In the genomic region with DNA sequence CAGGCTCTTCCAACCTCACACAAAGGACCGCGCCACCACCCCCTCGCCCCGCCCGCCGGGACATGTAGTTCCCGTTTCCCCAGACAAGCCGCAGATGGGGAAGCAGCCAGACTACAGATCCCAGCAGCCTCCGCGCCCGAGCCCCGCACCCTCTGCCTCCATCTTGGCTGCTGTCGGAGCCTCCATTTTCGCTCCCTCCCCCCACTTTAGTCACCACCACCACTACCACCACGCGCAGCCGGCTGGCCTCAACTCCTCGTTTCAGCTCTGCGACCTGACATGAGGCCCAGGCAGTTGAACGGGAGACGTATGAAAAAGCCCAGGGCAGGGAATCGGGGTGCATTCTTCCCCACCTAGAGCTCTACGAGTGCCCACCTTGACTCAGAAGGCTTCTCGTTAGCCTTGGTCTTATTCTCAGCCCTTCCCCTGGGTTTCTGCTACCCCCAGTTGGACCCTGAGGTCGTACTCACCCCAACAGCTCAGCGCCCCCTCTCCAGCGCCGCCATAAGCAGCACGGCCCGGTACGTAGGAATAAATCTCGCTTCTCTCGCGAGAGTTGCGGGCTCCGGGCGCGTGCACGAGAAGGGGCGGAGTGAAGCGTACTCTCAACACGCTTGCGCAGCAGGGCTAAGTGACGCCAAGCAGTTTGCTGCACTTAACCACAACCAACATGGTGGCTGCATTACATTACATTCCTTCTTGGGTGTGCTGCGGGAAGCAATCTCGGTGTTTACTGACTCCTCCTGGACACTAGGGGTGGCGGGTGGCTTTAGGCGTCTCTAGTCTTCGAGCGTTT, we compare ENCODE assay signal across 9 cellular contexts. TPM values are rescaled to one million over a fixed set of nuclear protein-coding genes. Genes with fewer than 3 reads are reported as not detected.
A peak's percentile ranks its signal among the peaks of the same experiment; 100 is the strongest.
DNase-seq lines count a peak whose midpoint lies in the region; ATAC-seq, FAIRE-seq and TF ChIP-seq lines count a peak whose summit lies in the region.
"Had no signal": no experiment of that assay in that cellular context is flagged by ENCODE, and none has a peak within 500 bp of the region (broad histone marks: within the 10 kb centered on the region; RNA-seq: fewer than 3 reads in every experiment).

A gene (minus strand): TSS at position 530 of the 796 bp plus-strand sequence. CDS start 18,094 bp downstream, outside the sequence.

- FAIRE-seq in bronchial epithelial cell (lab: Jason Lieb, UNC) (peak; percentile 97), small intestine (lab: Jason Lieb, UNC) (no peak)
- FAIRE-seq: islet of Langerhans had no signal

- peak within 1 kb of the TSS; percentile 100 for H3K9ac ChIP-seq in iPS-20b (ENCODE audit: low read depth, low read length)

- peak within 1 kb of the TSS; percentile 100 for H3K4me3 ChIP-seq in WI38 (ENCODE audit: low read depth, low read length)
- H3K4me3 ChIP-seq in bronchial epithelial cell (ENCODE audit: low read depth, low read length): peak within 1 kb of the TSS; percentile 67
- peak within 1 kb of the TSS; percentile 91 for H3K4me3 ChIP-seq in iPS-20b (ENCODE audit: low read length)
- H3K4me3 ChIP-seq in small intestine (ENCODE audit: low read depth in 1 of 2, low read length in 2 of 2): peak within 1 kb of the TSS; percentile 94 to 95

- DNase-seq in AG08396 (ENCODE audit: low spot score): peak; percentile 94
- peak; percentile 98 for DNase-seq in NCI-H2227 treated with DMSO at 0.1 percent for 48 hours (lab: John Stamatoyannopoulos, UW)
- DNase-seq in bronchial epithelial cell (ENCODE audit: low read depth): peak; percentile 95
- DNase-seq in small intestine: peak; percentile 99

- WGBS in small intestine, 3 donors: 0 to 1% (median 0%) methylated on average over 47 to 50 of the region's 50 CpGs

- H3K36me3 ChIP-seq in bronchial epithelial cell (ENCODE audit: control insufficient read depth, insufficient read depth, low read length) (no peaks in the 10 kb centered on the region), iPS-20b (ENCODE audit: insufficient read depth, low read depth, low read length) (peaks cover 19% of the 10 kb centered on the region), small intestine (ENCODE audit: control insufficient read depth in 2 of 2, insufficient read depth in 2 of 2, low read length in 2 of 2) (no peaks in the 10 kb centered on the region)

- H3K4me1 ChIP-seq in iPS-20b (ENCODE audit: insufficient read depth, low read length): peaks cover 18% of the 10 kb centered on the region
- peaks cover 4 to 18% of the 10 kb centered on the region in 2 donors for H3K4me1 ChIP-seq in small intestine (ENCODE audit: control insufficient read depth in 2 of 2, insufficient read depth in 1 of 2, low read depth in 1 of 2, low read length in 1 of 2)

- ATAC-seq in GM18909 (IDR thresholded peaks at IDR 0.05; ENCODE audit: poor library complexity, unreplicated experiment) (peak; percentile 84), HG03175 (IDR thresholded peaks at IDR 0.05; ENCODE audit: unreplicated experiment) (peak; percentile 85)

- H3K27ac ChIP-seq in iPS-20b (ENCODE audit: low read length) (peak within 1 kb of the TSS; percentile 98), small intestine (ENCODE audit: low read depth in 1 of 2, low read length in 1 of 2) (peak within 1 kb of the TSS; percentile 97 to 98)

- H3K9me3 ChIP-seq in iPS-20b (ENCODE audit: insufficient read depth, low read depth, low read length): no peaks in the 10 kb centered on the region
- no peaks in the 10 kb centered on the region for H3K9me3 ChIP-seq in small intestine (ENCODE audit: control insufficient read depth, low read depth)

- H3K27me3 ChIP-seq in bronchial epithelial cell (ENCODE audit: control insufficient read depth, insufficient read depth, low read length) (no peaks in the 10 kb centered on the region), iPS-20b (ENCODE audit: insufficient read depth, low read length) (no peaks in the 10 kb centered on the region), small intestine (ENCODE audit: control insufficient read depth in 2 of 2, insufficient read depth in 2 of 2, low read length in 2 of 2) (no peaks in the 10 kb centered on the region)

- peak; percentile 47; the same call in 1 of the 2 replicates for TF ChIP-seq CTCF in WI38 (IDR thresholded peaks at IDR 0.05; ENCODE audit: low read depth, low read length)
- peak; percentile 65 for TF ChIP-seq CTCF in bronchial epithelial cell (IDR thresholded peaks at IDR 0.05; ENCODE audit: insufficient read depth, low read length, severe bottlenecking)

RNA-seq across cellular contexts. Expression of the gene that starts here (rescaled TPM):
- 875 and 1,184 TPM in 2 replicates for total RNA-seq in bronchial epithelial cell
- 100 to 1,000 TPM; 167 to 187 (median 180) TPM for polyA plus RNA-seq in small intestine

Comparison
In these comparisons a context has a peak if more than half of its experiments do, and no peak if none do; other contexts are left out.
1. Peak in every context shown above with its lines: DNase-seq, ATAC-seq, H3K4me3 ChIP-seq and H3K27ac ChIP-seq.